16 cellular contexts compared by ENCODE assay signal in genomic region chr4:105182211-105182610, GRCh38. TPM values are rescaled to one million over a fixed set of nuclear protein-coding genes. Genes with fewer than 3 reads are reported as not detected.
DNase-seq lines count a peak whose midpoint lies in the region; ATAC-seq, FAIRE-seq and TF ChIP-seq lines count a peak whose summit lies in the region.
"Had no signal": no experiment of that assay in that cellular context is flagged by ENCODE, and none has a peak within 500 bp of the region (broad histone marks: within the 10 kb centered on the region; RNA-seq: fewer than 3 reads in every experiment).

No MANE protein-coding gene starts in this region.

- H3K27ac Mint-ChIP-seq in neural progenitor cell, result peak overlapping the region; percentile 36
- H3K27ac Mint-ChIP-seq: CD8-positive, alpha-beta memory T cell had no signal

- peaks cover 12% of the 10 kb centered on the region for H3K9me1 ChIP-seq in IMR-90 (ENCODE audit: insufficient read depth, low read length)

- TF ChIP-seq CTCF in IMR-90 (conservative IDR thresholded peaks at IDR 0.05; ENCODE audit: low read depth, low read length) (no peak), epithelial cell of esophagus (IDR thresholded peaks at IDR 0.05; ENCODE audit: insufficient read depth, low read depth, low read length, missing control alignments) (no peak), neural progenitor cell (IDR thresholded peaks at IDR 0.05) (no peak)

- no peak overlapping the region for H2BK20ac ChIP-seq in IMR-90 (ENCODE audit: low read depth, low read length)

- dilution Hi-C loops in IMR-90 (cut with HindIII; ENCODE audit: low sequenced_read_pairs, unreplicated experiment), result no loop called here

- in situ Hi-C loops in IMR-90 (cut with MboI; ENCODE audit: low sequenced_read_pairs), result no loop called here

- no peak overlapping the region for H3K18ac ChIP-seq in IMR-90 (ENCODE audit: low read depth, low read length)

- H3K4me2 ChIP-seq in IMR-90 (ENCODE audit: low read depth, low read length) (no peak overlapping the region), neural progenitor cell (no peak overlapping the region)

- CTCF ChIA-PET in IMR-90 (lab: Yijun Ruan, JAX), result no interaction called here

- H2AK9ac ChIP-seq in IMR-90 (replicated peaks; ENCODE audit: low read depth, low read length, poor library complexity), result no peak overlapping the region

- H3K23ac ChIP-seq in IMR-90 (ENCODE audit: low read depth, low read length), result no peak overlapping the region

- DNase-seq in GM12891 (ENCODE audit: insufficient read length, low spot score) (no peak), IMR-90 (peak; percentile 23), epithelial cell of esophagus (ENCODE audit: low read depth) (peak; percentile 74), neural progenitor cell (ENCODE audit: low spot score) (no peak), middle frontal gyrus (ENCODE audit: extremely low spot score, low spot score) (no peak), NCI-H2107 (lab: John Stamatoyannopoulos, UW) (no peak)
- no peak for DNase-seq in activated CD4-positive, CD25-positive, alpha-beta regulatory T cell (lab: John Stamatoyannopoulos, UW)
- DNase-seq: C1 segment of cervical spinal cord; CD8-positive, alpha-beta memory T cell; NCI-H1417 treated with DMSO at 0.1 percent for 48 hours; NCI-H187 treated with DMSO at 0.1 percent for 48 hours; NCI-H2171 treated with DMSO at 0.1 percent for 48 hours; NCI-H446 treated with DMSO at 0.1 percent for 48 hours; PC-3; SJCRH30 had no signal

- H2BK120ac ChIP-seq in IMR-90 (ENCODE audit: low read depth, low read length), result no peak overlapping the region

- no peak for TF ChIP-seq RAD21 in IMR-90 (IDR thresholded peaks at IDR 0.05; ENCODE audit: low read length)

- H4K8ac ChIP-seq in IMR-90 (ENCODE audit: low read depth in 2 of 2, low read length in 2 of 2), result no peak overlapping the region

- no peak for TF ChIP-seq POLR2A in GM12891 (IDR thresholded peaks at IDR 0.05; ENCODE audit: low read depth, low read length)
- no peak for TF ChIP-seq POLR2A in IMR-90 (IDR thresholded peaks at IDR 0.05; ENCODE audit: low read depth, low read length)

- intact Hi-C loops in IMR-90 (cut with micrococcal nuclease), result no loop called here

- no peak overlapping the region for H2BK5ac ChIP-seq in IMR-90 (ENCODE audit: low read depth, low read length, poor library complexity, severe bottlenecking)

- no peak overlapping the region for H3K9ac ChIP-seq in IMR-90 (ENCODE audit: low read depth, low read length)
- H3K9ac ChIP-seq in neural progenitor cell, result no peak overlapping the region

- peaks cover 12% of the 10 kb centered on the region for H3K36me3 Mint-ChIP-seq in neural progenitor cell

- no peak overlapping the region for H2BK15ac ChIP-seq in IMR-90 (ENCODE audit: low read depth, low read length)

- H3K27ac ChIP-seq in IMR-90 (ENCODE audit: insufficient read depth, low read length), result no peak overlapping the region
- H3K27ac ChIP-seq in neural progenitor cell, result no peak overlapping the region
- H3K27ac ChIP-seq: SJCRH30 had no signal

- H3K4me1 Mint-ChIP-seq in neural progenitor cell, result peaks cover 32% of the 10 kb centered on the region

- H3K4me3 ChIP-seq in IMR-90 (ENCODE audit: insufficient read depth, low read depth, low read length), result no peak overlapping the region
- H3K4me3 ChIP-seq in epithelial cell of esophagus (ENCODE audit: low read length), result no peak overlapping the region
- H3K4me3 ChIP-seq in neural progenitor cell, result no peak overlapping the region
- H3K4me3 ChIP-seq: SJCRH30 had no signal

- no peak overlapping the region for H3K56ac ChIP-seq in IMR-90 (ENCODE audit: extremely low read depth, insufficient read depth, low read length)

- H3K14ac ChIP-seq in IMR-90 (replicated peaks; ENCODE audit: low read depth, low read length), result no peak overlapping the region

- no peak overlapping the region for H4K91ac ChIP-seq in IMR-90 (ENCODE audit: insufficient read depth, low read depth, low read length)

- no TSS peak for BruUV-seq in IMR-90 (replicated peaks; lab: Mats Ljungman, UMichigan)

- no peak overlapping the region for H2AFZ ChIP-seq in IMR-90 (replicated peaks; ENCODE audit: low read length, poor library complexity)
- no peak overlapping the region for H2AFZ ChIP-seq in neural progenitor cell (replicated peaks)

- peak; percentile 28 for FAIRE-seq in GM12891 (lab: Jason Lieb, UNC)
- FAIRE-seq: H54 had no signal

- peaks cover 8% of the 10 kb centered on the region; the same call in 1 of the 2 replicates for H3K4me1 ChIP-seq in IMR-90 (ENCODE audit: control insufficient read depth, insufficient read depth, low read length)
- peaks cover 23% of the 10 kb centered on the region for H3K4me1 ChIP-seq in neural progenitor cell

- no peak overlapping the region for H3K4me3 Mint-ChIP-seq in neural progenitor cell
- H3K4me3 Mint-ChIP-seq: CD8-positive, alpha-beta memory T cell had no signal

- peaks cover 9% of the 10 kb centered on the region for H3F3A ChIP-seq in neural progenitor cell (ENCODE audit: low read depth)

- H3K9me3 ChIP-seq in IMR-90 (ENCODE audit: control insufficient read depth, insufficient read depth, low read length) (no peaks in the 10 kb centered on the region), neural progenitor cell (ENCODE audit: low read depth) (no peaks in the 10 kb centered on the region)
- H3K9me3 ChIP-seq: SJCRH30 had no signal

- POLR2A ChIA-PET in IMR-90 (lab: Charles Lee; ENCODE audit: unreplicated experiment), result no interaction called here

- ATAC-seq in IMR-90 (ENCODE audit: low read depth), result peak; percentile 8; the same call in 1 of the 2 replicates
- ATAC-seq: PC-3 had no signal

- H4K5ac ChIP-seq in IMR-90 (ENCODE audit: low read depth, low read length), result no peak overlapping the region

- H3K36me3 ChIP-seq in IMR-90 (ENCODE audit: control insufficient read depth, insufficient read depth, low read length), result no peaks in the 10 kb centered on the region
- no peaks in the 10 kb centered on the region for H3K36me3 ChIP-seq in neural progenitor cell

- H4K20me1 ChIP-seq in IMR-90 (ENCODE audit: insufficient read depth, low read length) (peaks cover 15% of the 10 kb centered on the region; the same call in 1 of the 2 replicates), neural progenitor cell (ENCODE audit: low read depth) (peaks cover 10% of the 10 kb centered on the region)

- peaks cover 25 to 34% of the 10 kb centered on the region in 2 experiments for H3K79me1 ChIP-seq in IMR-90 (ENCODE audit: low read depth in 1 of 2, low read length in 2 of 2)

- WGBS in IMR-90 (ENCODE audit: extremely low coverage in 2 of 2, insufficient read length in 1 of 2), 2 experiments, result no CpG with 5 or more reads among the region's 3 CpGs

- H3K27me3 Mint-ChIP-seq in neural progenitor cell (ENCODE audit: insufficient read depth, low read depth), result no peaks in the 10 kb centered on the region
- H3K27me3 Mint-ChIP-seq: CD8-positive, alpha-beta memory T cell had no signal

- no peaks in the 10 kb centered on the region for H3K27me3 ChIP-seq in IMR-90 (ENCODE audit: control insufficient read depth, insufficient read depth, low read length)
- H3K27me3 ChIP-seq in neural progenitor cell, result no peaks in the 10 kb centered on the region
- H3K27me3 ChIP-seq: SJCRH30 had no signal

- no peak overlapping the region; the same call in 1 of the 2 replicates for H3K4ac ChIP-seq in IMR-90 (ENCODE audit: low read depth, low read length)

- no peak overlapping the region for H2AK5ac ChIP-seq in IMR-90 (ENCODE audit: low read depth, low read length)

- H3K9me3 Mint-ChIP-seq in neural progenitor cell, result peaks cover 7% of the 10 kb centered on the region
- H3K9me3 Mint-ChIP-seq: CD8-positive, alpha-beta memory T cell had no signal

- H3K79me2 ChIP-seq in neural progenitor cell (ENCODE audit: low read depth), result peaks cover 6% of the 10 kb centered on the region

TF ChIP-seq in GM12891, 5 proteins besides CTCF, POLR2A, EP300 and RAD21:
- no peak for TF ChIP-seq PAX5 (IDR thresholded peaks at IDR 0.05; ENCODE audit: insufficient read depth, low read length, severe bottlenecking)
- no peak for TF ChIP-seq POLR2AphosphoS5 (IDR thresholded peaks at IDR 0.05; ENCODE audit: low read depth, low read length)
- TF ChIP-seq SPI1 (IDR thresholded peaks at IDR 0.05; ENCODE audit: low read depth, low read length), result no peak
- TF ChIP-seq POU2F2 (IDR thresholded peaks at IDR 0.05; ENCODE audit: low read depth, low read length), result no peak
- no peak for TF ChIP-seq TAF1 (IDR thresholded peaks at IDR 0.05; ENCODE audit: low read depth, low read length)

TF ChIP-seq in IMR-90, 13 proteins besides CTCF, POLR2A, EP300 and RAD21:
- TF ChIP-seq, protein P1, sequence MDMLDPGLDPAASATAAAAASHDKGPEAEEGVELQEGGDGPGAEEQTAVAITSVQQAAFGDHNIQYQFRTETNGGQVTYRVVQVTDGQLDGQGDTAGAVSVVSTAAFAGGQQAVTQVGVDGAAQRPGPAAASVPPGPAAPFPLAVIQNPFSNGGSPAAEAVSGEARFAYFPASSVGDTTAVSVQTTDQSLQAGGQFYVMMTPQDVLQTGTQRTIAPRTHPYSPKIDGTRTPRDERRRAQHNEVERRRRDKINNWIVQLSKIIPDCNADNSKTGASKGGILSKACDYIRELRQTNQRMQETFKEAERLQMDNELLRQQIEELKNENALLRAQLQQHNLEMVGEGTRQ (IDR thresholded peaks at IDR 0.05; ENCODE audit: low read depth, low read length), result no peak
- TF ChIP-seq RCOR1 (IDR thresholded peaks at IDR 0.05; ENCODE audit: insufficient replicate concordance, low read length) (no peak), CHD1 (IDR thresholded peaks at IDR 0.05; ENCODE audit: low read depth, low read length) (no peak), RFX5 (IDR thresholded peaks at IDR 0.05; ENCODE audit: low read depth, low read length) (no peak), SMC3 (IDR thresholded peaks at IDR 0.05; ENCODE audit: low read depth, low read length) (no peak), FOS (IDR thresholded peaks at IDR 0.05; ENCODE audit: low read depth, low read length) (no peak), BHLHE40 (IDR thresholded peaks at IDR 0.05; ENCODE audit: low read depth, low read length) (no peak), MAZ (IDR thresholded peaks at IDR 0.05; ENCODE audit: borderline replicate concordance, low read depth, low read length) (no peak)
- TF ChIP-seq, protein P2, sequence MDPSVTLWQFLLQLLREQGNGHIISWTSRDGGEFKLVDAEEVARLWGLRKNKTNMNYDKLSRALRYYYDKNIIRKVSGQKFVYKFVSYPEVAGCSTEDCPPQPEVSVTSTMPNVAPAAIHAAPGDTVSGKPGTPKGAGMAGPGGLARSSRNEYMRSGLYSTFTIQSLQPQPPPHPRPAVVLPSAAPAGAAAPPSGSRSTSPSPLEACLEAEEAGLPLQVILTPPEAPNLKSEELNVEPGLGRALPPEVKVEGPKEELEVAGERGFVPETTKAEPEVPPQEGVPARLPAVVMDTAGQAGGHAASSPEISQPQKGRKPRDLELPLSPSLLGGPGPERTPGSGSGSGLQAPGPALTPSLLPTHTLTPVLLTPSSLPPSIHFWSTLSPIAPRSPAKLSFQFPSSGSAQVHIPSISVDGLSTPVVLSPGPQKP (IDR thresholded peaks at IDR 0.05; ENCODE audit: borderline replicate concordance, low read depth, low read length), result no peak

RNA-seq across cellular contexts. Expression of gene TET2, which starts 35.5 kb away (rescaled TPM):
- 7.3 TPM for polyA plus RNA-seq in GM12891 (2012; ENCODE audit: low read depth, missing spikeins)
- 22.8 and 25.3 TPM in 2 replicates for total RNA-seq in IMR-90 (2012; rRNA removed)
- 5.3 and 5.6 TPM in 2 replicates for polyA plus RNA-seq in IMR-90 (2012; rRNA removed)
- polyA plus RNA-seq in IMR-90 (2012; cell fraction: cytosol; rRNA removed), result 1.2 and 1.3 TPM in 2 replicates
- 3.3 and 18.9 TPM in 2 replicates for polyA plus RNA-seq in IMR-90 (2012; cell fraction: nucleus; rRNA removed; ENCODE audit: low replicate concordance)
- total RNA-seq in neural progenitor cell (ENCODE audit: low replicate concordance), result 12.1 and 17.0 TPM in 2 replicates

Comparison
In these comparisons a context has a peak if more than half of its experiments do, and no peak if none do; other contexts are left out.
1. DNase-seq: peak in IMR-90 (single experiment) and epithelial cell of esophagus (single experiment); none in GM12891 (single experiment), neural progenitor cell (single experiment), middle frontal gyrus (single experiment), NCI-H2107 (single experiment) and activated CD4-positive, CD25-positive, alpha-beta regulatory T cell (0 of 4).